11 cellular contexts compared by ENCODE assay signal in the genomic region with DNA sequence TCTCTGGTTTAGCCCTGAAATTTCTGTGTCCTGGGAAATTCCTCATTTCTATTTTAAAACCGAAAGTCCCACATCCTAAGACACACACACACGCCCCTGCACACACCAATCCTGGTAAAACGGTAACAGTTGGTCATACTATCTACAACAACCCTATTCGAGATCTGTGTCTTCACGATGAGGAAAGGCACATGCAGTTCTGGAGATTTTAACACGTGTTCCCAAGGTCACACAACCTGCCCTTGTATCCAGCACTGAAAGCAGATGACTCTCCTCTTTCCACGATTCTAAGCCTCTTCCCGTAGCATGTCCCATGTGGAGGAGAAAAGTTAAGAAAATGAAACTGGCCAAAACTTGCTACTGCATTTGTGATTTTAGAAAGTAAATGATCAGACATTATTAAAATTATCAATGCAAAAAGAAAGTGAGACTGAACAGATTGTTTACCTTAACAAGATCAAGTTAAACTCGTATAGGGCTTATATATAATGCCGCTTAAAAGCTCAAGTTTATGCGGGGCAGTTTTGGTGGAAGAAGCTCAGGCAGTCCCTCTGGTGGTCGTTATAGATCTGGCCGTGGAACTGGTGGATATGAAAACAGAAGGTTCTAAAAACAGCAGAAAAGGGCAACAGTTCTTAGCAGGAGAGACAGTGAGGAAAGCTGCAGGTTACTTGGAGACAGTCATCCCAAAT. TPM values are rescaled to one million over a fixed set of nuclear protein-coding genes. Genes with fewer than 3 reads are reported as not detected.
A peak's percentile ranks its signal among the peaks of the same experiment; 100 is the strongest.
DNase-seq lines count a peak whose midpoint lies in the region; ATAC-seq and TF ChIP-seq lines count a peak whose summit lies in the region.
"Had no signal": no experiment of that assay in that cellular context is flagged by ENCODE, and none has a peak within 500 bp of the region (broad histone marks: within the 10 kb centered on the region; RNA-seq: fewer than 3 reads in every experiment).

No MANE protein-coding gene starts in this region.

- H3K4me3 ChIP-seq in adipocyte (ENCODE audit: low read length) (peak overlapping the region; percentile 74), body of pancreas (no peak overlapping the region), lower leg skin (ENCODE audit: low read depth, poor library complexity, severe bottlenecking) (no peak overlapping the region)

- peaks cover 9% of the 10 kb centered on the region for H3K4me1 Mint-ChIP-seq in nephron
- peaks cover 0 to 6% (median 2%) of the 10 kb centered on the region in 4 donors for H3K4me1 Mint-ChIP-seq in naive thymus-derived CD8-positive, alpha-beta T cell
- H3K4me1 Mint-ChIP-seq in activated CD8-positive, alpha-beta memory T cell treated with anti-CD3 and anti-CD28 coated beads, Interleukin-2, amount 10 ng/mL, durations not matched to agents 7 days and 5 days = peaks cover 2% of the 10 kb centered on the region

- no peaks in the 10 kb centered on the region for H3K36me3 Mint-ChIP-seq in nephron (ENCODE audit: low read depth)
- H3K36me3 Mint-ChIP-seq in naive thymus-derived CD8-positive, alpha-beta T cell = no peaks in the 10 kb centered on the region
- no peaks in the 10 kb centered on the region for H3K36me3 Mint-ChIP-seq in activated CD8-positive, alpha-beta memory T cell treated with anti-CD3 and anti-CD28 coated beads, Interleukin-2, amount 10 ng/mL, durations not matched to agents 7 days and 5 days
- H3K36me3 Mint-ChIP-seq: activated naive CD4-positive, alpha-beta T cell treated with anti-CD3 and anti-CD28 coated beads, Interleukin-2, amount 50 U/mL, for 24 hours had no signal

- H3K4me1 ChIP-seq in adipocyte (ENCODE audit: control insufficient read depth, insufficient read depth, low read length) (peaks cover 6% of the 10 kb centered on the region), body of pancreas (no peaks in the 10 kb centered on the region)

- peak; percentile 18; the same call in 1 of the 2 replicates for TF ChIP-seq CTCF in LNCAP (IDR thresholded peaks at IDR 0.05)
- TF ChIP-seq CTCF in nephron (IDR thresholded peaks at IDR 0.05; ENCODE audit: unreplicated experiment in 3 of 3) = peak in 2 of 3 experiments; percentile 27 to 31
- no peak for TF ChIP-seq CTCF in body of pancreas (IDR thresholded peaks at IDR 0.05)
- no peak for TF ChIP-seq CTCF in lower leg skin (IDR thresholded peaks at IDR 0.05)

- CTCF ChIA-PET in activated CD8-positive, alpha-beta memory T cell treated with anti-CD3 and anti-CD28 coated beads, Interleukin-2, amount 10 ng/mL, durations not matched to agents 7 days and 5 days (lab: Charles Lee) = interaction anchor here (1.0 to 1.4 kb wide), 5 partner anchors 8 to 238 kb away, joined by 3 to 6 read pairs (median 3); partner anchors contain the start of gene PRKCG

- TF ChIP-seq POLR2A in body of pancreas (IDR thresholded peaks at IDR 0.05) (no peak), lower leg skin (IDR thresholded peaks at IDR 0.05) (no peak)

- H3K27me3 Mint-ChIP-seq in nephron (ENCODE audit: low read depth) = peaks cover 24% of the 10 kb centered on the region
- H3K27me3 Mint-ChIP-seq in naive thymus-derived CD8-positive, alpha-beta T cell = peaks cover 17 to 57% (median 31%) of the 10 kb centered on the region in 5 donors
- peaks cover 8% of the 10 kb centered on the region for H3K27me3 Mint-ChIP-seq in activated CD8-positive, alpha-beta memory T cell treated with anti-CD3 and anti-CD28 coated beads, Interleukin-2, amount 10 ng/mL, durations not matched to agents 7 days and 5 days

- peak overlapping the region; percentile 62 for H3K9ac ChIP-seq in adipocyte (ENCODE audit: low read length)

- no peaks in the 10 kb centered on the region for H3K9me3 Mint-ChIP-seq in nephron
- no peaks in the 10 kb centered on the region for H3K9me3 Mint-ChIP-seq in naive thymus-derived CD8-positive, alpha-beta T cell
- H3K9me3 Mint-ChIP-seq in activated CD8-positive, alpha-beta memory T cell treated with anti-CD3 and anti-CD28 coated beads, Interleukin-2, amount 10 ng/mL, durations not matched to agents 7 days and 5 days (ENCODE audit: low read depth) = no peaks in the 10 kb centered on the region
- H3K9me3 Mint-ChIP-seq: activated naive CD4-positive, alpha-beta T cell treated with anti-CD3 and anti-CD28 coated beads, Interleukin-2, amount 50 U/mL, for 24 hours; T-helper 1 cell treated with Interleukin-12 subunit alpha and Interleukin-12 subunit beta and Interleukin-4 antibody, amounts not matched to agents 30 μg/mL and 1 μg/mL, for 36 hours had no signal

- H3K36me3 ChIP-seq in adipocyte (ENCODE audit: control insufficient read depth, insufficient read depth, low read length, severe bottlenecking) (no peaks in the 10 kb centered on the region), body of pancreas (replicated peaks in 1 of 2; ENCODE audit: insufficient read depth in 1 of 2, low read depth in 2 of 2) (no peaks in the 10 kb centered on the region)

- 26 to 27% methylated on average over 13 of the region's 13 CpGs for WGBS in body of pancreas, 2 donors
- 35 to 44% methylated on average over 13 of the region's 13 CpGs for WGBS in lower leg skin, 2 donors

- no peak overlapping the region for H3K27ac ChIP-seq in body of pancreas

- DNase-seq in DMS114 treated with DMSO at 0.1 percent for 48 hours (lab: John Stamatoyannopoulos, UW; ENCODE audit: unreplicated experiment) (peak; percentile 71), adipocyte (ENCODE audit: low read depth) (peak; percentile 48), body of pancreas (no peak), lower leg skin (ENCODE audit: low spot score in 2 of 2) (no peak)
- DNase-seq in naive thymus-derived CD8-positive, alpha-beta T cell = no peak
- DNase-seq in activated CD8-positive, alpha-beta memory T cell treated with anti-CD3 and anti-CD28 coated beads, Interleukin-2, amount 10 ng/mL, durations not matched to agents 7 days and 5 days = no peak
- DNase-seq: MV-4-11 had no signal

- POLR2A ChIA-PET in naive thymus-derived CD8-positive, alpha-beta T cell (lab: Charles Lee) = no interaction called here

- no peaks in the 10 kb centered on the region for H3K9me3 ChIP-seq in adipocyte (ENCODE audit: control insufficient read depth, low read length)
- H3K9me3 ChIP-seq in body of pancreas = no peaks in the 10 kb centered on the region

- no peak overlapping the region for H3K27ac Mint-ChIP-seq in nephron
- no peak overlapping the region for H3K27ac Mint-ChIP-seq in naive thymus-derived CD8-positive, alpha-beta T cell
- no peak overlapping the region for H3K27ac Mint-ChIP-seq in activated CD8-positive, alpha-beta memory T cell treated with anti-CD3 and anti-CD28 coated beads, Interleukin-2, amount 10 ng/mL, durations not matched to agents 7 days and 5 days
- H3K27ac Mint-ChIP-seq: activated naive CD4-positive, alpha-beta T cell treated with anti-CD3 and anti-CD28 coated beads, Interleukin-2, amount 50 U/mL, for 24 hours; T-helper 1 cell treated with Interleukin-12 subunit alpha and Interleukin-12 subunit beta and Interleukin-4 antibody, amounts not matched to agents 30 μg/mL and 1 μg/mL, for 36 hours had no signal

- no peak overlapping the region for H3K4me3 Mint-ChIP-seq in nephron
- no peak overlapping the region for H3K4me3 Mint-ChIP-seq in naive thymus-derived CD8-positive, alpha-beta T cell
- no peak overlapping the region for H3K4me3 Mint-ChIP-seq in activated CD8-positive, alpha-beta memory T cell treated with anti-CD3 and anti-CD28 coated beads, Interleukin-2, amount 10 ng/mL, durations not matched to agents 7 days and 5 days
- H3K4me3 Mint-ChIP-seq: activated naive CD4-positive, alpha-beta T cell treated with anti-CD3 and anti-CD28 coated beads, Interleukin-2, amount 50 U/mL, for 24 hours; T-helper 1 cell treated with Interleukin-12 subunit alpha and Interleukin-12 subunit beta and Interleukin-4 antibody, amounts not matched to agents 30 μg/mL and 1 μg/mL, for 36 hours had no signal

- intact Hi-C loops in body of pancreas (cut with DNase I) (no loop called here), lower leg skin (cut with DNase I; ENCODE audit: low total_unique reads) (no loop called here)

- H3K27me3 ChIP-seq in adipocyte (replicated peaks; ENCODE audit: control insufficient read depth, insufficient read depth, low read length) (no peaks in the 10 kb centered on the region), body of pancreas (no peaks in the 10 kb centered on the region)

- ATAC-seq in body of pancreas = no peak
- no peak for ATAC-seq in naive thymus-derived CD8-positive, alpha-beta T cell
- ATAC-seq in activated CD8-positive, alpha-beta memory T cell treated with anti-CD3 and anti-CD28 coated beads, Interleukin-2, amount 10 ng/mL, durations not matched to agents 7 days and 5 days = no peak

RNA-seq across cellular contexts. Expression of gene VSTM1, which starts 32.7 kb away (rescaled TPM):
- total RNA-seq in body of pancreas (not detected), lower leg skin (not detected)
- not detected for total RNA-seq in naive thymus-derived CD8-positive, alpha-beta T cell
- not detected for polyA plus RNA-seq in naive thymus-derived CD8-positive, alpha-beta T cell
- total RNA-seq in activated CD8-positive, alpha-beta memory T cell treated with anti-CD3 and anti-CD28 coated beads, Interleukin-2, amount 10 ng/mL, durations not matched to agents 7 days and 5 days = not detected

RNA-seq across cellular contexts. Expression of gene CACNG6, which starts 39.6 kb away (rescaled TPM):
- total RNA-seq in body of pancreas (not detected), lower leg skin (not detected)
- total RNA-seq in naive thymus-derived CD8-positive, alpha-beta T cell = not detected
- not detected for polyA plus RNA-seq in naive thymus-derived CD8-positive, alpha-beta T cell
- not detected for total RNA-seq in activated CD8-positive, alpha-beta memory T cell treated with anti-CD3 and anti-CD28 coated beads, Interleukin-2, amount 10 ng/mL, durations not matched to agents 7 days and 5 days

RNA-seq across cellular contexts. Expression of gene TARM1, which starts 50.1 kb away (rescaled TPM):
- total RNA-seq in body of pancreas (not detected), lower leg skin (not detected)
- total RNA-seq in naive thymus-derived CD8-positive, alpha-beta T cell = not detected
- polyA plus RNA-seq in naive thymus-derived CD8-positive, alpha-beta T cell = not detected
- total RNA-seq in activated CD8-positive, alpha-beta memory T cell treated with anti-CD3 and anti-CD28 coated beads, Interleukin-2, amount 10 ng/mL, durations not matched to agents 7 days and 5 days = not detected

Comparison
In these comparisons a context has a peak if more than half of its experiments do, and no peak if none do; other contexts are left out.
1. DNase-seq: peak in DMS114 treated with DMSO at 0.1 percent for 48 hours (single experiment) and adipocyte (single experiment); none in body of pancreas (0 of 4), lower leg skin (0 of 2), naive thymus-derived CD8-positive, alpha-beta T cell (0 of 10) and activated CD8-positive, alpha-beta memory T cell treated with anti-CD3 and anti-CD28 coated beads, Interleukin-2, amount 10 ng/mL, durations not matched to agents 7 days and 5 days (single experiment).
2. CTCF ChIP-seq: peak in LNCAP (single experiment) and nephron (2 of 3); none in body of pancreas (0 of 7) and lower leg skin (0 of 3).